25 cellular contexts compared by ENCODE assay signal in genomic region chrX:37834937-37835336, GRCh38. TPM values are rescaled to one million over a fixed set of nuclear protein-coding genes. Genes with fewer than 3 reads are reported as not detected.
"Had no signal": no experiment of that assay in that cellular context is flagged by ENCODE, and none has a peak within 500 bp of the region (broad histone marks: within the 10 kb centered on the region; RNA-seq: fewer than 3 reads in every experiment).

No MANE protein-coding gene starts in this region.

- FAIRE-seq: urothelium cell line had no signal

- H3K9me3 Mint-ChIP-seq: activated CD4-positive, alpha-beta memory T cell treated with anti-CD3 and anti-CD28 coated beads, Interleukin-2, amount 10 ng/mL, durations not matched to agents 7 days and 5 days; activated CD4-positive, alpha-beta T cell treated with anti-CD3 and anti-CD28 coated beads, Interleukin-2, amount 10 ng/mL, durations not matched to agents 24 days and 14 days; activated naive CD4-positive, alpha-beta T cell treated with anti-CD3 and anti-CD28 coated beads, Interleukin-2, amount 50 U/mL, for 24 hours; naive thymus-derived CD8-positive, alpha-beta T cell; neural progenitor cell; stimulated activated naive CD8-positive, alpha-beta T cell treated with anti-CD3 and anti-CD28 coated beads, Interleukin-15, Interleukin-2, amounts not matched to agents 100 ng/mL and 50 ng/mL, for 24 hours; T-cell; T-helper 2 cell treated with Interferon-gamma antibody and Interleukin-4, amounts not matched to agents 5 μg/mL and 100 μg/mL, for 36 hours had no signal

- H2AFZ ChIP-seq: neural progenitor cell had no signal

- H3K9ac ChIP-seq: neural progenitor cell had no signal

- H3K4me1 ChIP-seq: ascending aorta, colonic mucosa, heart right ventricle, left ventricle myocardium inferior, neural progenitor cell had no signal

- H3K36me3 Mint-ChIP-seq: neural progenitor cell had no signal

- H3K36me3 ChIP-seq: colonic mucosa, left ventricle myocardium inferior, neural progenitor cell had no signal

- H3K27me3 ChIP-seq: ascending aorta, colonic mucosa, neural progenitor cell, spleen, tibial artery had no signal

- H3K27ac Mint-ChIP-seq: activated CD4-positive, alpha-beta memory T cell treated with anti-CD3 and anti-CD28 coated beads, Interleukin-2, amount 10 ng/mL, durations not matched to agents 7 days and 5 days; activated CD4-positive, alpha-beta T cell treated with anti-CD3 and anti-CD28 coated beads, Interleukin-2, amount 10 ng/mL, durations not matched to agents 24 days and 14 days; activated naive CD4-positive, alpha-beta T cell treated with anti-CD3 and anti-CD28 coated beads, Interleukin-2, amount 50 U/mL, for 24 hours; mesothelial cell of epicardium; neural progenitor cell; stimulated activated naive CD8-positive, alpha-beta T cell treated with anti-CD3 and anti-CD28 coated beads, Interleukin-15, Interleukin-2, amounts not matched to agents 100 ng/mL and 50 ng/mL, for 24 hours; T-cell; T-helper 2 cell treated with Interferon-gamma antibody and Interleukin-4, amounts not matched to agents 5 μg/mL and 100 μg/mL, for 36 hours had no signal

- H3K9me3 ChIP-seq: ascending aorta, colonic mucosa, heart right ventricle, left ventricle myocardium inferior, spleen, tibial artery had no signal

- H3K27ac ChIP-seq: ascending aorta, colonic mucosa, dorsolateral prefrontal cortex, heart right ventricle, left ventricle myocardium inferior, neural progenitor cell, spleen, tibial artery, VCaP had no signal

- H3K4me3 ChIP-seq: ascending aorta, colonic mucosa, dorsolateral prefrontal cortex, heart right ventricle, left ventricle myocardium inferior, neural progenitor cell, spleen, tibial artery had no signal

- H3K27me3 Mint-ChIP-seq: activated CD4-positive, alpha-beta memory T cell treated with anti-CD3 and anti-CD28 coated beads, Interleukin-2, amount 10 ng/mL, durations not matched to agents 7 days and 5 days; activated CD4-positive, alpha-beta T cell treated with anti-CD3 and anti-CD28 coated beads, Interleukin-2, amount 10 ng/mL, durations not matched to agents 24 days and 14 days; activated naive CD4-positive, alpha-beta T cell treated with anti-CD3 and anti-CD28 coated beads, Interleukin-2, amount 50 U/mL, for 24 hours; naive thymus-derived CD8-positive, alpha-beta T cell; stimulated activated naive CD8-positive, alpha-beta T cell treated with anti-CD3 and anti-CD28 coated beads, Interleukin-15, Interleukin-2, amounts not matched to agents 100 ng/mL and 50 ng/mL, for 24 hours had no signal

- H3K4me1 Mint-ChIP-seq: activated CD4-positive, alpha-beta T cell treated with anti-CD3 and anti-CD28 coated beads, Interleukin-2, amount 10 ng/mL, durations not matched to agents 24 days and 14 days; activated naive CD4-positive, alpha-beta T cell treated with anti-CD3 and anti-CD28 coated beads, Interleukin-2, amount 50 U/mL, for 24 hours; mesothelial cell of epicardium; neural progenitor cell had no signal

- H3K4me3 Mint-ChIP-seq: activated CD4-positive, alpha-beta memory T cell treated with anti-CD3 and anti-CD28 coated beads, Interleukin-2, amount 10 ng/mL, durations not matched to agents 7 days and 5 days; activated CD4-positive, alpha-beta T cell treated with anti-CD3 and anti-CD28 coated beads, Interleukin-2, amount 10 ng/mL, durations not matched to agents 24 days and 14 days; activated naive CD4-positive, alpha-beta T cell treated with anti-CD3 and anti-CD28 coated beads, Interleukin-2, amount 50 U/mL, for 24 hours; mesothelial cell of epicardium; naive thymus-derived CD8-positive, alpha-beta T cell; neural progenitor cell; stimulated activated naive CD8-positive, alpha-beta T cell treated with anti-CD3 and anti-CD28 coated beads, Interleukin-15, Interleukin-2, amounts not matched to agents 100 ng/mL and 50 ng/mL, for 24 hours; T-cell; T-helper 2 cell treated with Interferon-gamma antibody and Interleukin-4, amounts not matched to agents 5 μg/mL and 100 μg/mL, for 36 hours had no signal

- DNase-seq: activated CD4-positive, alpha-beta memory T cell treated with anti-CD3 and anti-CD28 coated beads, Interleukin-2, amount 10 ng/mL, durations not matched to agents 7 days and 5 days; activated CD4-positive, alpha-beta T cell treated with anti-CD3 and anti-CD28 coated beads, Interleukin-2, amount 10 ng/mL, durations not matched to agents 24 days and 14 days; activated gamma-delta T cell; activated T-cell treated with anti-CD3 and anti-CD28 coated beads for 4 hours; colonic mucosa; dorsolateral prefrontal cortex; heart right ventricle; kidney glomerular epithelial cell; left ventricle myocardium inferior; mammary epithelial cell; naive thymus-derived CD8-positive, alpha-beta T cell; retina; spleen; stimulated activated CD4-positive, alpha-beta T cell treated with anti-CD3 and anti-CD28 coated beads, Interleukin-4, amount 100 ng/mL, for 24 hours; substantia nigra; T-cell; tibial artery had no signal

- H3K4me2 ChIP-seq: neural progenitor cell had no signal

RNA-seq across cellular contexts. Expression of gene CYBB, which starts 55.1 kb away (rescaled TPM):
- total RNA-seq: activated CD4-positive, alpha-beta memory T cell treated with anti-CD3 and anti-CD28 coated beads, Interleukin-2, amount 10 ng/mL, durations not matched to agents 7 days and 5 days; activated CD4-positive, alpha-beta T cell treated with anti-CD3 and anti-CD28 coated beads, Interleukin-2, amount 10 ng/mL, durations not matched to agents 24 days and 14 days had no signal
